ENCODE assay signal across 10 cellular contexts in genomic region chr1:79040424-79041089, GRCh38. TPM values are rescaled to one million over a fixed set of nuclear protein-coding genes. Genes with fewer than 3 reads are reported as not detected.
DNase-seq lines count a peak whose midpoint lies in the region; ATAC-seq and TF ChIP-seq lines count a peak whose summit lies in the region.
"Had no signal": no experiment of that assay in that cellular context is flagged by ENCODE, and none has a peak within 500 bp of the region (broad histone marks: within the 10 kb centered on the region; RNA-seq: fewer than 3 reads in every experiment).

No MANE protein-coding gene starts in this region.

- H3K4me3 ChIP-seq in AG10803 (ENCODE audit: low read length) (peak overlapping the region; percentile 47), mammary epithelial cell (replicated peaks in 1 of 3; ENCODE audit: insufficient read depth in 1 of 3, low read depth in 2 of 3, low read length in 3 of 3) (peak overlapping the region; percentile 30 to 58 (median 52))

- peak overlapping the region; percentile 21 for H3K9ac ChIP-seq in mammary epithelial cell (ENCODE audit: insufficient read depth, low read length)

- CTCF ChIA-PET in mammary epithelial cell (lab: Charles Lee; ENCODE audit: low non-redundant PET) = no interaction called here

- H3K27ac ChIP-seq in mammary epithelial cell (ENCODE audit: insufficient read depth, low read depth, low read length) = peak overlapping the region; percentile 55

- DNase-seq in AG10803 (ENCODE audit: low read depth) (peak; percentile 6), mammary epithelial cell (peak; percentile 8), NCI-H226 (no peak), NCI-H2171 treated with DMSO at 0.1 percent for 48 hours (lab: John Stamatoyannopoulos, UW) (no peak), SW 1271 (lab: John Stamatoyannopoulos, UW) (no peak)
- no peak for DNase-seq in stimulated activated CD4-positive, alpha-beta T cell treated with anti-CD3 and anti-CD28 coated beads, Interleukin-2, amount 100 ng/mL, for 24 hours
- DNase-seq: activated CD4-positive, alpha-beta T cell treated with anti-CD3 and anti-CD28 coated beads for 1 hour had no signal

- no peaks in the 10 kb centered on the region for H3K27me3 ChIP-seq in mammary epithelial cell (ENCODE audit: insufficient read depth, low read length)

- H2AFZ ChIP-seq in mammary epithelial cell (ENCODE audit: low read depth, low read length) = peak overlapping the region; percentile 82

- peaks cover 7% of the 10 kb centered on the region for H3K9me3 ChIP-seq in mammary epithelial cell (replicated peaks; ENCODE audit: insufficient read depth, low read length)

- H3K4me2 ChIP-seq in mammary epithelial cell (ENCODE audit: insufficient read depth, low read depth, low read length) = peak overlapping the region; percentile 82

- intact Hi-C loops in mammary epithelial cell (cut with micrococcal nuclease) = no loop called here

- dilution Hi-C loops in mammary epithelial cell (cut with HindIII; ENCODE audit: low sequenced_read_pairs) = no loop called here

- H3K79me2 ChIP-seq in mammary epithelial cell (ENCODE audit: insufficient read depth, low read length) = no peaks in the 10 kb centered on the region

- peaks cover 3% of the 10 kb centered on the region for H3K4me1 ChIP-seq in mammary epithelial cell (ENCODE audit: insufficient read depth, low read length)

- TF ChIP-seq CTCF in AG10803 (conservative IDR thresholded peaks at IDR 0.05; ENCODE audit: low read length) = no peak
- TF ChIP-seq CTCF in mammary epithelial cell (conservative IDR thresholded peaks at IDR 0.05 in 1 of 2, IDR thresholded peaks at IDR 0.05 in 1 of 2; ENCODE audit: extremely low read depth in 1 of 2, insufficient read depth in 1 of 2, low read depth in 1 of 2, low read length in 2 of 2) = no peak

- H4K20me1 ChIP-seq in mammary epithelial cell (ENCODE audit: insufficient read depth, low read length) = no peaks in the 10 kb centered on the region

- H3K36me3 ChIP-seq in mammary epithelial cell (ENCODE audit: insufficient read depth, low read length) = no peaks in the 10 kb centered on the region

- BruUV-seq in mammary epithelial cell (replicated peaks; lab: Mats Ljungman, UMichigan) = no TSS peak

- ATAC-seq in GM19324 (IDR thresholded peaks at IDR 0.05; ENCODE audit: low FRiP score, unreplicated experiment) (peak; percentile 73), HG03097 (IDR thresholded peaks at IDR 0.05; ENCODE audit: low FRiP score, unreplicated experiment) (peak; percentile 85)

- in situ Hi-C loops in mammary epithelial cell (cut with MboI; ENCODE audit: low sequenced_read_pairs in 2 of 2) = no loop called here

- WGBS in mammary epithelial cell (ENCODE audit: low coverage, missing lambda C conversion rate) = 13% methylated on average over 10 of the region's 10 CpGs

RNA-seq across cellular contexts. Expression of gene ADGRL4, which starts 34.0 kb away (rescaled TPM):
- total RNA-seq in mammary epithelial cell = not detected
- not detected for polyA plus RNA-seq in mammary epithelial cell
- polyA minus RNA-seq in mammary epithelial cell = not detected
- total RNA-seq: mononuclear cell had no signal

Comparison
In these comparisons a context has a peak if more than half of its experiments do, and no peak if none do; other contexts are left out.
1. DNase-seq: peak in AG10803 (single experiment) and mammary epithelial cell (single experiment); none in NCI-H226 (single experiment), NCI-H2171 treated with DMSO at 0.1 percent for 48 hours (single experiment), SW 1271 (0 of 2) and stimulated activated CD4-positive, alpha-beta T cell treated with anti-CD3 and anti-CD28 coated beads, Interleukin-2, amount 100 ng/mL, for 24 hours (0 of 2).